In genomic region chr9:93566408-93567270, GRCh38 we compare ENCODE assay signal across 8 cellular contexts. TPM values are rescaled to one million over a fixed set of nuclear protein-coding genes. Genes with fewer than 3 reads are reported as not detected.
DNase-seq lines count a peak whose midpoint lies in the region; ATAC-seq, FAIRE-seq and TF ChIP-seq lines count a peak whose summit lies in the region.

No MANE protein-coding gene starts in this region.

- H3K4me3 Mint-ChIP-seq in dendritic cell treated with granulocyte-macrophage colony-stimulating factor and Interleukin-4, amounts not matched to agents 40 ng/mL and 50 ng/mL, for 4 days = peak overlapping the region; percentile 76

- H3K27ac Mint-ChIP-seq in dendritic cell treated with granulocyte-macrophage colony-stimulating factor and Interleukin-4, amounts not matched to agents 40 ng/mL and 50 ng/mL, for 4 days = peak overlapping the region; percentile 91

- CTCF ChIA-PET in HepG2 (lab: Yijun Ruan, JAX; ENCODE audit: low intra/inter-chr PET ratio, low total read pairs) = interaction anchor here (0.6 to 1.4 kb wide), 2 partner anchors 10 to 26 kb away, joined by 3 to 7 read pairs; no protein-coding TSS in a partner anchor

- H3K4me1 ChIP-seq in HepG2 (ENCODE audit: insufficient read depth, low read length) = peaks cover 14% of the 10 kb centered on the region

- peak; percentile 93 for ATAC-seq in GM19324 (IDR thresholded peaks at IDR 0.05; ENCODE audit: low FRiP score, unreplicated experiment)
- ATAC-seq in HG03469 (IDR thresholded peaks at IDR 0.05; ENCODE audit: unreplicated experiment) = peak; percentile 73
- ATAC-seq in HepG2 = peak; percentile 96

- TF ChIP-seq CTCF in HepG2 (CRISPR knock-in tag; IDR thresholded peaks at IDR 0.05) = peak; percentile 94

- peak; percentile 80 for TF ChIP-seq RAD21 in HepG2 (CRISPR knock-in tag; IDR thresholded peaks at IDR 0.05)

- DNase-seq in C1 segment of cervical spinal cord (lab: John Stamatoyannopoulos, UW) = peak; percentile 82 to 100 (median 96)
- DNase-seq in NCI-H526 (lab: John Stamatoyannopoulos, UW) = peak; percentile 72 to 95
- peak; percentile 99 for DNase-seq in activated CD4-positive, alpha-beta T cell treated with anti-CD3 and anti-CD28 coated beads, Interleukin-2, amount 50 U/mL, for 1 hour
- DNase-seq in HepG2 (ENCODE audit: low spot score) = peak; percentile 87
- DNase-seq in stimulated activated CD4-positive, alpha-beta T cell treated with anti-CD3 and anti-CD28 coated beads, Interleukin-4, amount 100 ng/mL, for 1 hour = peak; percentile 99

- POLR2A ChIA-PET in HepG2 (lab: Yijun Ruan, JAX) = interaction anchor here (0.8 to 2.0 kb wide), 9 partner anchors 9 to 433 kb away, joined by 3 to 26 read pairs (median 7); partner anchors contain the start of genes FAM120A, FAM120AOS, NINJ1 and PHF2

- H3K4me2 ChIP-seq in HepG2 (ENCODE audit: low read depth, low read length) = peak overlapping the region; percentile 99

- H3K9ac ChIP-seq in HepG2 (ENCODE audit: insufficient read depth, low read depth, low read length) = peak overlapping the region; percentile 92

- peaks cover 16% of the 10 kb centered on the region for H3K9me3 Mint-ChIP-seq in dendritic cell treated with granulocyte-macrophage colony-stimulating factor and Interleukin-4, amounts not matched to agents 40 ng/mL and 50 ng/mL, for 4 days

- no peak overlapping the region for H2AFZ ChIP-seq in HepG2 (ENCODE audit: low read length)

- H3K27me3 ChIP-seq in HepG2 (ENCODE audit: control insufficient read depth in 1 of 2, insufficient read depth in 2 of 2, low read length in 2 of 2) = no peaks in the 10 kb centered on the region; a peak in 1 of 5 replicates

- no peaks in the 10 kb centered on the region for H3K27me3 Mint-ChIP-seq in dendritic cell treated with granulocyte-macrophage colony-stimulating factor and Interleukin-4, amounts not matched to agents 40 ng/mL and 50 ng/mL, for 4 days

- H3K4me1 Mint-ChIP-seq in dendritic cell treated with granulocyte-macrophage colony-stimulating factor and Interleukin-4, amounts not matched to agents 40 ng/mL and 50 ng/mL, for 4 days (ENCODE audit: low read depth) = peaks cover 41% of the 10 kb centered on the region

- peak overlapping the region; percentile 59 to 79 (median 73) for H3K4me3 ChIP-seq in HepG2 (replicated peaks in 1 of 3; ENCODE audit: insufficient read depth in 1 of 3, low read depth in 2 of 3, low read length in 3 of 3)

- peak; percentile 61 to 86 for TF ChIP-seq POLR2A in HepG2 (IDR thresholded peaks at IDR 0.05; ENCODE audit: insufficient read depth in 1 of 2, low read depth in 2 of 2, low read length in 2 of 2)

- no peaks in the 10 kb centered on the region for H4K20me1 ChIP-seq in HepG2 (ENCODE audit: insufficient read depth, low read length)

- 0% methylated on average over 20 of the region's 69 CpGs for WGBS in HepG2 (ENCODE audit: low lambda C conversion rate)

- peaks cover 10 to 24% of the 10 kb centered on the region in 2 experiments for H3K36me3 ChIP-seq in HepG2 (replicated peaks in 1 of 2; ENCODE audit: control insufficient read depth in 1 of 2, insufficient read depth in 2 of 2, low read length in 2 of 2)

- no peak for TF ChIP-seq EP300 in HepG2 (IDR thresholded peaks at IDR 0.05; ENCODE audit: low read depth in 2 of 2, low read length in 2 of 2)
- TF ChIP-seq EP300 in HepG2 (CRISPR knock-in tag; IDR thresholded peaks at IDR 0.05; ENCODE audit: borderline replicate concordance) = no peak

- FAIRE-seq in HepG2 (lab: Jason Lieb, UNC) = peak; percentile 69

- in situ Hi-C loops in HepG2 (cut with HindIII; ENCODE audit: extremely low pct_ligation_motif_present, low pct_unique_long_range_greater_than_20kb) = no loop called here

- intact Hi-C loops in dendritic cell treated with granulocyte-macrophage colony-stimulating factor and Interleukin-4, amounts not matched to agents 40 ng/mL and 50 ng/mL, for 4 days (cut with micrococcal nuclease) = loop anchor here (1.0 to 5.0 kb wide), 4 partner anchors 9 to 459 kb away; partner anchors contain the start of gene FAM120AOS
- intact Hi-C loops in HepG2 (cut with micrococcal nuclease; ENCODE audit: unreplicated experiment) = loop anchor here (5.0 kb wide), 1 partner anchor 114 kb away; the partner anchor contains the start of genes FAM120A and FAM120AOS

- peaks cover 11% of the 10 kb centered on the region; the same call in 1 of the 2 replicates for H3K9me3 ChIP-seq in HepG2 (ENCODE audit: low read length)

- peaks cover 52% of the 10 kb centered on the region for H3K36me3 Mint-ChIP-seq in dendritic cell treated with granulocyte-macrophage colony-stimulating factor and Interleukin-4, amounts not matched to agents 40 ng/mL and 50 ng/mL, for 4 days (ENCODE audit: low read depth)

- H3K27ac ChIP-seq in HepG2 (ENCODE audit: extremely low read length, insufficient read depth, low read length) = peak overlapping the region; percentile 83

- TSS peak; percentile 64 for BruUV-seq in HepG2 (replicated peaks; lab: Mats Ljungman, UMichigan)

- H3K79me2 ChIP-seq in HepG2 (ENCODE audit: insufficient read depth, low read length) = no peaks in the 10 kb centered on the region

TF ChIP-seq in HepG2, 621 proteins besides CTCF, POLR2A, EP300 and RAD21 (continues in another document):
- no peak for TF ChIP-seq ZNF775 (CRISPR knock-in tag; IDR thresholded peaks at IDR 0.05; ENCODE audit: borderline replicate concordance)
- peak; percentile 47; the same call in 1 of the 2 replicates for TF ChIP-seq ZNF230 (CRISPR knock-in tag; IDR thresholded peaks at IDR 0.05)
- TF ChIP-seq CCAR2 (optimal IDR thresholded peaks at IDR 0.05; ENCODE audit: low read depth, low read length) = no peak
- TF ChIP-seq ZNF784 (CRISPR knock-in tag; IDR thresholded peaks at IDR 0.05; ENCODE audit: borderline replicate concordance) = peak; percentile 27; the same call in 1 of the 2 replicates
- peak; percentile 60; the same call in 1 of the 2 replicates for TF ChIP-seq TFDP1 (CRISPR knock-in tag; IDR thresholded peaks at IDR 0.05; ENCODE audit: borderline replicate concordance)
- peak; percentile 34; the same call in 1 of the 2 replicates for TF ChIP-seq TFAP4 (IDR thresholded peaks at IDR 0.05; ENCODE audit: borderline replicate concordance, low read depth)
- peak; percentile 50 for TF ChIP-seq TEAD3 (CRISPR knock-in tag; optimal IDR thresholded peaks at IDR 0.05; ENCODE audit: borderline replicate concordance)
- no peak for TF ChIP-seq ZNF713 (CRISPR knock-in tag; IDR thresholded peaks at IDR 0.05)
- TF ChIP-seq FOXC1 (CRISPR knock-in tag; IDR thresholded peaks at IDR 0.05; ENCODE audit: borderline replicate concordance) = peak; percentile 75
- peak; percentile 67; the same call in 1 of the 2 replicates for TF ChIP-seq RFXAP (CRISPR knock-in tag; IDR thresholded peaks at IDR 0.05; ENCODE audit: borderline replicate concordance)
- TF ChIP-seq HNRNPLL (IDR thresholded peaks at IDR 0.05; ENCODE audit: low read depth, low read length, poor library complexity, severe bottlenecking) = peak; percentile 78
- peak; percentile 59; the same call in 1 of the 2 replicates for TF ChIP-seq SMYD3 (CRISPR knock-in tag; IDR thresholded peaks at IDR 0.05)
- TF ChIP-seq POLR2AphosphoS5 (IDR thresholded peaks at IDR 0.05; ENCODE audit: low read depth, low read length) = peak; percentile 85

RNA-seq across cellular contexts. Expression of gene PHF2, which starts 9.7 kb away (rescaled TPM):
- total RNA-seq in HepG2 (2016; rRNA removed; fragmentation: Illumina TruSeq; extraction: Trizol) = 9.1 and 9.3 TPM in 2 replicates
- 0.81 and 1.1 TPM in 2 replicates for total RNA-seq in HepG2 (2016; cell fraction: cytosol; rRNA removed; fragmentation: Illumina TruSeq; extraction: Trizol; ENCODE audit: low read depth)
- 7.2 and 9.5 TPM in 2 replicates for total RNA-seq in HepG2 (2016; cell fraction: insoluble cytoplasmic fraction; rRNA removed; fragmentation: Illumina TruSeq; extraction: Trizol)
- 4.9 and 5.3 TPM in 2 replicates for total RNA-seq in HepG2 (2016; cell fraction: membrane; rRNA removed; fragmentation: Illumina TruSeq; extraction: Trizol)
- total RNA-seq in HepG2 (2016; cell fraction: nucleus; rRNA removed; fragmentation: Illumina TruSeq; extraction: Trizol) = 8.3 and 9.2 TPM in 2 replicates
- 6.6 and 7.0 TPM in 2 replicates for polyA plus RNA-seq in HepG2 (2011; rRNA removed)
- 4.2 and 4.7 TPM in 2 replicates for polyA plus RNA-seq in HepG2 (2011; cell fraction: cytosol; rRNA removed)
- polyA plus RNA-seq in HepG2 (2011; cell fraction: nucleus; rRNA removed) = 10.7 and 12.3 TPM in 2 replicates
- polyA plus RNA-seq in HepG2 (2012) = 6.9 and 7.1 TPM in 2 replicates
- 0.63 TPM in 2 replicates for polyA plus RNA-seq in HepG2 (2016; cell fraction: cytosol; fragmentation: Illumina TruSeq; extraction: Trizol; ENCODE audit: low read depth)
- 9.5 and 12.0 TPM in 2 replicates for polyA plus RNA-seq in HepG2 (2016; cell fraction: insoluble cytoplasmic fraction; fragmentation: Illumina TruSeq; extraction: Trizol; ENCODE audit: low read depth)
- polyA plus RNA-seq in HepG2 (2016; cell fraction: membrane; fragmentation: Illumina TruSeq; extraction: Trizol; ENCODE audit: low read depth) = 3.9 and 4.0 TPM in 2 replicates
- 23.0 and 24.9 TPM in 2 replicates for polyA plus RNA-seq in HepG2 (2016; cell fraction: nucleus; fragmentation: Illumina TruSeq; extraction: Trizol; ENCODE audit: insufficient read depth, low read depth)
- 4.6 and 6.3 TPM in 2 replicates for polyA minus RNA-seq in HepG2 (2011; rRNA and poly(A)+ RNA removed; ENCODE audit: low replicate concordance)
- polyA minus RNA-seq in HepG2 (2011; cell fraction: cytosol; rRNA and poly(A)+ RNA removed) = 4.8 and 5.0 TPM in 2 replicates
- 4.2 and 5.1 TPM in 2 replicates for polyA minus RNA-seq in HepG2 (2011; cell fraction: nucleus; rRNA and poly(A)+ RNA removed)

Comparison
In these comparisons a context has a peak if more than half of its experiments do, and no peak if none do; other contexts are left out.
1. Peak in every context shown above with its lines: DNase-seq, ATAC-seq, H3K4me3 ChIP-seq and H3K27ac ChIP-seq.